ENCODE assay signal across 8 cellular contexts in the genomic region with DNA sequence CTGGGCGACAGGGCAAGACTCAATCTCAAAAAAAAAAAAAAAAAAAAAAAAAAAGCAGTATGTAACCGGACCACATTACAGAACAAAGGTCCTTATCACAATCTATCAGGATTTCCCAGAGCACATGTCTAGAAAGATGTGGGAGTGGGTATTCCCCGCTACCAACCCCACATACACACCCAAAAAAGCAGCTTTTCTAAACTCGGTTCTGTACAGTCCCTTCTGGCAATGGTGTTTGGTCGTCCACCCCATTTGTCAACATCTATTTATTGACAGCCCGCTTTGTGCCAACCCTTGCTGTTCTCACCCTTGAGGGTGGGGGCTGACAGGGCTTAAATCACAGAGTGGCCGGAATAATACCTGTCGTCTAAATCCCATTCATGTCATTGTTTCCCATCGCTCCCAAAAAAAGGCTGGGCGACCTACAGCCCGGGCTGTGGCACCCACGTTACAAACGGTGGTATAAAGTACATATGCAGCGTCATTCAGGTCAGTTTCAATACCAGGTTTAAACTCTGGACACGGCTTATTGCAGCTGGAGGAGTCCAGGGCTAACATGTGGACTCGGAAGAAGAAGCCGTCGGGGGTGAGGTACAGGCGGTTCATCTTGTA. TPM values are rescaled to one million over a fixed set of nuclear protein-coding genes. Genes with fewer than 3 reads are reported as not detected.
DNase-seq lines count a peak whose midpoint lies in the region; ATAC-seq and TF ChIP-seq lines count a peak whose summit lies in the region.

No MANE protein-coding gene starts in this region.

- ATAC-seq in lower lobe of right lung (no peak), GM18502 (IDR thresholded peaks at IDR 0.05; ENCODE audit: poor library complexity, unreplicated experiment) (no peak), GM21367 (IDR thresholded peaks at IDR 0.05; ENCODE audit: unreplicated experiment) (no peak), GM18517 (IDR thresholded peaks at IDR 0.05; ENCODE audit: unreplicated experiment) (no peak)

- peak overlapping the region; percentile 81 for H3K9ac ChIP-seq in HUES48 (ENCODE audit: low read depth, low read length)

- H3K27ac Mint-ChIP-seq in brain, result peak overlapping the region; percentile 93 to 99 (median 99)

- H3K36me3 Mint-ChIP-seq in brain, result peaks cover 8% of the 10 kb centered on the region

- H3K9me3 Mint-ChIP-seq in brain, result peaks cover 0 to 6% (median 0%) of the 10 kb centered on the region in 5 experiments

- TF ChIP-seq CTCF in GM06990 (IDR thresholded peaks at IDR 0.05; ENCODE audit: insufficient read depth, low read length, poor library complexity, severe bottlenecking) (no peak), brain (conservative IDR thresholded peaks at IDR 0.05) (no peak), lower lobe of right lung (IDR thresholded peaks at IDR 0.05) (no peak), tibial artery (IDR thresholded peaks at IDR 0.05) (no peak)

- H3K36me3 ChIP-seq in GM06990 (ENCODE audit: control insufficient read depth, insufficient read depth, low read length) (no peaks in the 10 kb centered on the region), HUES48 (ENCODE audit: control insufficient read depth, insufficient read depth, low read length) (no peaks in the 10 kb centered on the region), lower lobe of right lung (no peaks in the 10 kb centered on the region), tibial artery (no peaks in the 10 kb centered on the region)

- DNase-seq in GM06990 (ENCODE audit: extremely low read depth, insufficient read length) (no peak), lower lobe of right lung (no peak), tibial artery (no peak)

- peaks cover 46% of the 10 kb centered on the region for H3K4me1 Mint-ChIP-seq in brain

- no peaks in the 10 kb centered on the region for H3K9me3 ChIP-seq in HUES48 (ENCODE audit: control insufficient read depth, insufficient read depth, low read length)
- no peaks in the 10 kb centered on the region for H3K9me3 ChIP-seq in lower lobe of right lung
- no peaks in the 10 kb centered on the region for H3K9me3 ChIP-seq in tibial artery

- H3K27ac ChIP-seq in HUES48 (ENCODE audit: low read depth, low read length), result peak overlapping the region; percentile 91
- peak overlapping the region; percentile 95 for H3K27ac ChIP-seq in lower lobe of right lung
- peak overlapping the region; percentile 86 to 92 for H3K27ac ChIP-seq in tibial artery

- H3K27me3 ChIP-seq in GM06990 (replicated peaks; ENCODE audit: control insufficient read depth, insufficient read depth, low read length) (no peaks in the 10 kb centered on the region), HUES48 (ENCODE audit: control insufficient read depth, insufficient read depth, low read length) (peaks cover 25% of the 10 kb centered on the region), lower lobe of right lung (ENCODE audit: low read depth) (no peaks in the 10 kb centered on the region), tibial artery (no peaks in the 10 kb centered on the region)

- intact Hi-C loops in lower lobe of right lung (cut with DNase I), result no loop called here
- intact Hi-C loops in tibial artery (cut with DNase I; ENCODE audit: low total_unique reads), result no loop called here

- peak overlapping the region; percentile 93 to 99 (median 96) for H3K4me3 Mint-ChIP-seq in brain

- H3K4me3 ChIP-seq in GM06990 (replicated peaks; ENCODE audit: low read depth, low read length), result peak overlapping the region; percentile 73
- H3K4me3 ChIP-seq in HUES48 (ENCODE audit: low read depth, low read length), result peak overlapping the region; percentile 96
- peak overlapping the region; percentile 77 for H3K4me3 ChIP-seq in lower lobe of right lung
- H3K4me3 ChIP-seq in tibial artery, result peak overlapping the region; percentile 93 to 96

- H3K4me1 ChIP-seq in HUES48 (ENCODE audit: control insufficient read depth, insufficient read depth, low read length) (peaks cover 12% of the 10 kb centered on the region), lower lobe of right lung (peaks cover 24% of the 10 kb centered on the region), tibial artery (peaks cover 0 to 30% (median 21%) of the 10 kb centered on the region in 4 donors)

- H3K27me3 Mint-ChIP-seq in brain, result peaks cover 9% of the 10 kb centered on the region

RNA-seq across cellular contexts. Expression of a gene that starts 3.6 kb away (rescaled TPM):
- polyA plus RNA-seq in brain (ENCODE audit: insufficient read depth, low read depth, low replicate concordance), result 27.5 TPM
- 7.4 TPM for total RNA-seq in lower lobe of right lung

RNA-seq across cellular contexts. Expression of a gene that starts 42.9 kb away (rescaled TPM):
- 168 TPM for polyA plus RNA-seq in brain (ENCODE audit: insufficient read depth, low read depth, low replicate concordance)
- total RNA-seq in lower lobe of right lung, result 23.4 TPM
